In genomic region chr1:79041666-79042065, GRCh38 we compare ENCODE assay signal across 21 cellular contexts. TPM values are rescaled to one million over a fixed set of nuclear protein-coding genes. Genes with fewer than 3 reads are reported as not detected.
DNase-seq lines count a peak whose midpoint lies in the region; ATAC-seq and TF ChIP-seq lines count a peak whose summit lies in the region.
"Had no signal": no experiment of that assay in that cellular context is flagged by ENCODE, and none has a peak within 500 bp of the region (broad histone marks: within the 10 kb centered on the region; RNA-seq: fewer than 3 reads in every experiment).

No MANE protein-coding gene starts in this region.

- no peak overlapping the region for H3K9ac ChIP-seq in GM23248

- peaks cover 3 to 11% of the 10 kb centered on the region in 2 donors for H3K4me1 Mint-ChIP-seq in stimulated activated naive B cell treated with anti-CD40 and anti-IgM and Interleukin-4, amounts not matched to agents 10 μg/mL and 1 μg/mL and 100 μg/mL, for 72 hours

- no peak for TF ChIP-seq POLR2A in upper lobe of left lung (IDR thresholded peaks at IDR 0.05)

- in situ Hi-C loops in GM23248 (cut with MboI), result no loop called here

- H3K27me3 ChIP-seq in GM23248 (replicated peaks; ENCODE audit: insufficient read depth), result no peaks in the 10 kb centered on the region
- no peaks in the 10 kb centered on the region for H3K27me3 ChIP-seq in SJSA1 (replicated peaks)
- no peaks in the 10 kb centered on the region for H3K27me3 ChIP-seq in upper lobe of left lung

- H3K4me3 ChIP-seq in GM23248 (no peak overlapping the region), SJSA1 (no peak overlapping the region), fibroblast of the aortic adventitia (ENCODE audit: low read depth, low read length) (no peak overlapping the region), upper lobe of left lung (no peak overlapping the region)
- H3K4me3 ChIP-seq: PC-9 had no signal

- no peaks in the 10 kb centered on the region for H3K9me3 ChIP-seq in GM23248 (ENCODE audit: low read depth)
- no peaks in the 10 kb centered on the region; the same call in none of the 2 replicates for H3K9me3 ChIP-seq in SJSA1 (replicated peaks)
- peaks cover 0 to 11% (median 1%) of the 10 kb centered on the region in 4 donors for H3K9me3 ChIP-seq in upper lobe of left lung

- no peak for ATAC-seq in upper lobe of left lung (ENCODE audit: low FRiP score in 2 of 2)
- ATAC-seq in stimulated activated naive B cell treated with anti-CD40 and anti-IgM and Interleukin-4, amounts not matched to agents 10 μg/mL and 1 μg/mL and 100 μg/mL, for 72 hours (replicated peaks), result no peak
- ATAC-seq: T-cell had no signal

- peak overlapping the region; percentile 85 for H3K4me2 ChIP-seq in GM23248 (ENCODE audit: unreplicated experiment)
- H3K4me2 ChIP-seq: PC-9 had no signal

- H3K36me3 ChIP-seq in GM23248 (ENCODE audit: low read depth) (no peaks in the 10 kb centered on the region), SJSA1 (no peaks in the 10 kb centered on the region), upper lobe of left lung (no peaks in the 10 kb centered on the region)

- TF ChIP-seq CTCF in fibroblast of the aortic adventitia (IDR thresholded peaks at IDR 0.05; ENCODE audit: insufficient read depth, low read length), result no peak
- no peak for TF ChIP-seq CTCF in upper lobe of left lung (IDR thresholded peaks at IDR 0.05)

- whole genome bisulfite sequencing in GM23248 (ENCODE audit: low coverage in 1 of 2, low lambda C conversion rate in 2 of 2, missing lambda C conversion rate in 2 of 2), 2 experiments, result 50 to 54% methylated on average over 3 of the region's 3 CpGs
- 95% methylated on average over 3 of the region's 3 CpGs for WGBS in upper lobe of left lung, 2 donors

- peaks cover 10 to 14% of the 10 kb centered on the region in 2 donors for H3K9me3 Mint-ChIP-seq in stimulated activated naive B cell treated with anti-CD40 and anti-IgM and Interleukin-4, amounts not matched to agents 10 μg/mL and 1 μg/mL and 100 μg/mL, for 72 hours

- H3K4me3 Mint-ChIP-seq in stimulated activated naive B cell treated with anti-CD40 and anti-IgM and Interleukin-4, amounts not matched to agents 10 μg/mL and 1 μg/mL and 100 μg/mL, for 72 hours, result no peak overlapping the region
- H3K4me3 Mint-ChIP-seq: T-cell had no signal

- no peak overlapping the region for H2AFZ ChIP-seq in GM23248

- peaks cover 42% of the 10 kb centered on the region for H3K4me1 ChIP-seq in GM23248 (ENCODE audit: insufficient read depth)
- H3K4me1 ChIP-seq in SJSA1 (replicated peaks), result peaks cover 37% of the 10 kb centered on the region
- no peaks in the 10 kb centered on the region for H3K4me1 ChIP-seq in upper lobe of left lung

- peaks cover 0 to 1% of the 10 kb centered on the region in 2 donors for H3K36me3 Mint-ChIP-seq in stimulated activated naive B cell treated with anti-CD40 and anti-IgM and Interleukin-4, amounts not matched to agents 10 μg/mL and 1 μg/mL and 100 μg/mL, for 72 hours
- H3K36me3 Mint-ChIP-seq: T-cell had no signal

- DNase-seq in A172 (ENCODE audit: low spot score) (peak; percentile 4), GM23248 (peak; percentile 52), SJSA1 (ENCODE audit: low read depth in 1 of 2, low spot score in 2 of 2) (peak in 1 of 2 experiments; percentile 45), fibroblast of the aortic adventitia (ENCODE audit: low read depth) (peak; percentile 16), upper lobe of left lung (no peak), C1 segment of cervical spinal cord (lab: John Stamatoyannopoulos, UW) (no peak), SK-N-DZ (ENCODE audit: low spot score) (no peak)
- DNase-seq in stimulated activated naive B cell treated with anti-CD40 and anti-IgM and Interleukin-4, amounts not matched to agents 10 μg/mL and 1 μg/mL and 100 μg/mL, for 72 hours, result no peak
- DNase-seq: 8988T, DND-41, H7, KBM-7, NCI-H1092, NCI-H146, NCI-H2081, NCI-H510A, NCI-H774, PC-9, T-cell had no signal

- no peaks in the 10 kb centered on the region for H3K27me3 Mint-ChIP-seq in stimulated activated naive B cell treated with anti-CD40 and anti-IgM and Interleukin-4, amounts not matched to agents 10 μg/mL and 1 μg/mL and 100 μg/mL, for 72 hours
- H3K27me3 Mint-ChIP-seq: T-cell had no signal

- no peaks in the 10 kb centered on the region; the same call in 1 of the 2 replicates for H3K9me2 ChIP-seq in GM23248 (ENCODE audit: insufficient read depth)

- H3K27ac Mint-ChIP-seq in stimulated activated naive B cell treated with anti-CD40 and anti-IgM and Interleukin-4, amounts not matched to agents 10 μg/mL and 1 μg/mL and 100 μg/mL, for 72 hours, result no peak overlapping the region
- H3K27ac Mint-ChIP-seq: T-cell had no signal

- no peaks in the 10 kb centered on the region for H3K79me2 ChIP-seq in GM23248 (ENCODE audit: insufficient read depth)

- TF ChIP-seq EP300 in upper lobe of left lung (IDR thresholded peaks at IDR 0.05), result no peak

- H3K27ac ChIP-seq in GM23248 (peak overlapping the region; percentile 53; the same call in 1 of the 2 replicates), SJSA1 (peak overlapping the region; percentile 93), upper lobe of left lung (no peak overlapping the region)
- H3K27ac ChIP-seq: C4-2B had no signal

- H4K20me1 ChIP-seq in GM23248 (ENCODE audit: insufficient read depth), result no peaks in the 10 kb centered on the region

- peaks cover 32% of the 10 kb centered on the region; the same call in 1 of the 2 replicates for H3F3A ChIP-seq in GM23248 (ENCODE audit: insufficient read depth)

RNA-seq across cellular contexts. Expression of gene ADGRL4, which starts 35.1 kb away (rescaled TPM):
- total RNA-seq in A172 (2014; rRNA removed; shearing (Covaris generic)), result not detected in 2 replicates
- total RNA-seq in GM23248 (2014; rRNA removed; shearing (Covaris generic)), result 10.6 and 13.2 TPM in 2 replicates
- 18.1 and 21.3 TPM in 2 replicates for polyA plus RNA-seq in GM23248 (2016; fragmentation: Nextera tagmentation; extraction: Ambion mirVana)
- not detected in 2 replicates for total RNA-seq in SJSA1 (2014; rRNA removed; shearing (Covaris generic))
- total RNA-seq in fibroblast of the aortic adventitia (ENCODE audit: low replicate concordance) (12.3 and 139 TPM in 2 replicates), upper lobe of left lung (10 to 100 TPM in 4 of 6 donors, 1 to 10 TPM in 2; 1.9 to 23.5 (median 12.9) TPM)
- not detected in 2 replicates for polyA plus RNA-seq in SK-N-DZ (2014; cell fraction: cytosol; rRNA removed)
- not detected in 2 replicates for polyA plus RNA-seq in SK-N-DZ (2014; cell fraction: nucleus; rRNA removed)
- total RNA-seq: PC-9, SK-MEL-5 had no signal

Comparison
In these comparisons a context has a peak if more than half of its experiments do, and no peak if none do; other contexts are left out.
1. DNase-seq: peak in A172 (single experiment), GM23248 (single experiment) and fibroblast of the aortic adventitia (single experiment); none in upper lobe of left lung (0 of 2), stimulated activated naive B cell treated with anti-CD40 and anti-IgM and Interleukin-4, amounts not matched to agents 10 μg/mL and 1 μg/mL and 100 μg/mL, for 72 hours (single experiment), C1 segment of cervical spinal cord (0 of 14) and SK-N-DZ (single experiment).
2. H3K27ac ChIP-seq: peak in GM23248 (single experiment) and SJSA1 (single experiment); none in upper lobe of left lung (0 of 4).